ENCODE assay signal across 10 cellular contexts in genomic region chr6:33988121-33989015, GRCh38.
DNase-seq lines count a peak whose midpoint lies in the region; ATAC-seq and TF ChIP-seq lines count a peak whose summit lies in the region.
"Had no signal": no experiment of that assay in that cellular context is flagged by ENCODE, and none has a peak within 500 bp of the region (broad histone marks: within the 10 kb centered on the region; RNA-seq: fewer than 3 reads in every experiment).

No MANE protein-coding gene starts in this region.

- TF ChIP-seq CTCF in SK-N-SH (IDR thresholded peaks at IDR 0.05) (no peak), suprapubic skin (IDR thresholded peaks at IDR 0.05) (no peak)

- POLR2A ChIA-PET in SK-N-SH (lab: Yijun Ruan, JAX): no interaction called here

- H2AFZ ChIP-seq in SK-N-SH (ENCODE audit: low read depth): no peak overlapping the region

- H3K9me3 ChIP-seq in SK-N-SH (no peaks in the 10 kb centered on the region), suprapubic skin (no peaks in the 10 kb centered on the region)

- H3K4me3 ChIP-seq in SK-N-SH (ENCODE audit: low read depth in 2 of 2, low read length in 1 of 2) (no peak overlapping the region), suprapubic skin (no peak overlapping the region)

- H3K9me2 ChIP-seq in SK-N-SH: no peaks in the 10 kb centered on the region

- H3K9ac ChIP-seq in SK-N-SH: no peak overlapping the region

- TF ChIP-seq EP300 in SK-N-SH (IDR thresholded peaks at IDR 0.05; ENCODE audit: borderline replicate concordance in 1 of 2, low read depth in 1 of 2, low read length in 1 of 2) (no peak), suprapubic skin (IDR thresholded peaks at IDR 0.05) (no peak)

- 46% methylated on average over 13 of the region's 16 CpGs for WGBS in SK-N-SH (ENCODE audit: low lambda C conversion rate)
- WGBS in suprapubic skin: 72% methylated on average over 12 of the region's 16 CpGs

- CTCF ChIA-PET in SK-N-SH (lab: Yijun Ruan, JAX): interaction anchor here (1.3 kb wide), 2 partner anchors 39 to 221 kb away, joined by 3 to 5 read pairs; no protein-coding TSS in a partner anchor

- H3K27ac ChIP-seq in SK-N-SH (ENCODE audit: low read depth in 2 of 2, low read length in 1 of 2): no peak overlapping the region
- H3K27ac ChIP-seq in suprapubic skin: no peak overlapping the region

- H3K4me1 ChIP-seq in SK-N-SH (ENCODE audit: control insufficient read depth in 1 of 2, insufficient read depth in 2 of 2, low read depth in 1 of 2, low read length in 1 of 2) (peaks cover 0 to 7% of the 10 kb centered on the region in 2 experiments; a peak in 1 of 4 replicates), suprapubic skin (peaks cover 2% of the 10 kb centered on the region)

- no peak for TF ChIP-seq RAD21 in SK-N-SH (IDR thresholded peaks at IDR 0.05; ENCODE audit: low read length)

- TF ChIP-seq POLR2A in suprapubic skin (IDR thresholded peaks at IDR 0.05): no peak

- no peak for ATAC-seq in SK-N-SH treated with all-trans-retinoic acid at 6 μM for 48 hours
- no peak for ATAC-seq in HG03442 (IDR thresholded peaks at IDR 0.05; ENCODE audit: unreplicated experiment)
- ATAC-seq in HG03135 (IDR thresholded peaks at IDR 0.05; ENCODE audit: unreplicated experiment): no peak
- no peak for ATAC-seq in GM21381 (IDR thresholded peaks at IDR 0.05; ENCODE audit: unreplicated experiment)
- ATAC-seq: activated naive CD8-positive, alpha-beta T cell treated with anti-CD3 and anti-CD28 coated beads, Interleukin-2, amount 50 U/mL, for 24 hours had no signal

- no peaks in the 10 kb centered on the region for H3K79me2 ChIP-seq in SK-N-SH (ENCODE audit: insufficient read depth)

- DNase-seq in SK-N-SH: peak; percentile 45
- peak; percentile 68 for DNase-seq in NCI-H2227 treated with DMSO at 0.1 percent for 48 hours (lab: John Stamatoyannopoulos, UW)
- DNase-seq in iPS-NIHi7 (ENCODE audit: extremely low spot score): peak; percentile 23
- DNase-seq in suprapubic skin (ENCODE audit: low spot score in 2 of 2): peak; percentile 40 to 75
- DNase-seq: activated naive CD8-positive, alpha-beta T cell treated with anti-CD3 and anti-CD28 coated beads, Interleukin-2, amount 50 U/mL, for 24 hours; T-helper 2 cell had no signal

- H3K4me2 ChIP-seq in SK-N-SH: no peak overlapping the region

- H3K27me3 ChIP-seq in SK-N-SH (ENCODE audit: insufficient read depth): no peaks in the 10 kb centered on the region; the same call in 1 of the 2 replicates
- H3K27me3 ChIP-seq in suprapubic skin: peaks cover 11% of the 10 kb centered on the region

- no peaks in the 10 kb centered on the region for H3K36me3 ChIP-seq in SK-N-SH (replicated peaks in 1 of 2; ENCODE audit: control insufficient read depth in 1 of 2, insufficient read depth in 2 of 2, low read length in 1 of 2)
- no peaks in the 10 kb centered on the region for H3K36me3 ChIP-seq in suprapubic skin

- no peaks in the 10 kb centered on the region for H3F3A ChIP-seq in SK-N-SH (replicated peaks; ENCODE audit: insufficient read depth)

- H4K20me1 ChIP-seq in SK-N-SH (ENCODE audit: insufficient read depth): no peaks in the 10 kb centered on the region

TF ChIP-seq in SK-N-SH, 30 proteins besides CTCF, POLR2A, EP300 and RAD21:
- TF ChIP-seq RXRA (IDR thresholded peaks at IDR 0.05; ENCODE audit: borderline replicate concordance, low read depth) (no peak), NRF1 (IDR thresholded peaks at IDR 0.05; ENCODE audit: low read depth, low read length) (no peak), FOXJ3 (CRISPR knock-in tag; IDR thresholded peaks at IDR 0.05) (no peak), GATA2 (CRISPR knock-in tag; IDR thresholded peaks at IDR 0.05) (no peak), POLR2AphosphoS5 (IDR thresholded peaks at IDR 0.05; ENCODE audit: low read depth, low read length) (no peak), ELF1 (IDR thresholded peaks at IDR 0.05) (no peak), TEAD4 (IDR thresholded peaks at IDR 0.05; ENCODE audit: borderline replicate concordance, insufficient read depth) (no peak), YY1 (IDR thresholded peaks at IDR 0.05; ENCODE audit: low read depth) (no peak), EZH2phosphoT487 (IDR thresholded peaks at IDR 0.05; ENCODE audit: borderline replicate concordance, low read depth) (no peak), SIN3A (IDR thresholded peaks at IDR 0.05; ENCODE audit: borderline replicate concordance, low read depth, low read length) (no peak)

TF ChIP-seq in SK-N-SH treated with all-trans-retinoic acid at 6 μM for 48 hours, 23 proteins besides CTCF, POLR2A, EP300 and RAD21:
- TF ChIP-seq ZFP3 (CRISPR knock-in tag; IDR thresholded peaks at IDR 0.05) (no peak), PATZ1 (CRISPR knock-in tag; IDR thresholded peaks at IDR 0.05; ENCODE audit: borderline replicate concordance) (no peak), ARNTL (CRISPR knock-in tag; IDR thresholded peaks at IDR 0.05; ENCODE audit: borderline replicate concordance, low read depth) (no peak), ZNF8 (CRISPR knock-in tag; IDR thresholded peaks at IDR 0.05) (no peak), SNAI2 (CRISPR knock-in tag; IDR thresholded peaks at IDR 0.05) (no peak), ZC3H10 (CRISPR knock-in tag; IDR thresholded peaks at IDR 0.05) (no peak), CSDC2 (CRISPR knock-in tag; IDR thresholded peaks at IDR 0.05) (no peak), ISL1 (CRISPR knock-in tag; IDR thresholded peaks at IDR 0.05) (no peak), OSR1 (CRISPR knock-in tag; IDR thresholded peaks at IDR 0.05) (no peak), TOX (CRISPR knock-in tag; IDR thresholded peaks at IDR 0.05; ENCODE audit: borderline replicate concordance) (no peak), ESRRG (CRISPR knock-in tag; IDR thresholded peaks at IDR 0.05) (no peak), RARB (CRISPR knock-in tag; IDR thresholded peaks at IDR 0.05) (no peak), TCF4 (CRISPR knock-in tag; IDR thresholded peaks at IDR 0.05; ENCODE audit: borderline replicate concordance) (no peak)
- TF ChIP-seq, protein P1, sequence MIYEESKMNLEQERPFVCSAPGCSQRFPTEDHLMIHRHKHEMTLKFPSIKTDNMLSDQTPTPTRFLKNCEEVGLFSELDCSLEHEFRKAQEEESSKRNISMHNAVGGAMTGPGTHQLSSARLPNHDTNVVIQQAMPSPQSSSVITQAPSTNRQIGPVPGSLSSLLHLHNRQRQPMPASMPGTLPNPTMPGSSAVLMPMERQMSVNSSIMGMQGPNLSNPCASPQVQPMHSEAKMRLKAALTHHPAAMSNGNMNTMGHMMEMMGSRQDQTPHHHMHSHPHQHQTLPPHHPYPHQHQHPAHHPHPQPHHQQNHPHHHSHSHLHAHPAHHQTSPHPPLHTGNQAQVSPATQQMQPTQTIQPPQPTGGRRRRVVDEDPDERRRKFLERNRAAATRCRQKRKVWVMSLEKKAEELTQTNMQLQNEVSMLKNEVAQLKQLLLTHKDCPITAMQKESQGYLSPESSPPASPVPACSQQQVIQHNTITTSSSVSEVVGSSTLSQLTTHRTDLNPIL (CRISPR knock-in tag; IDR thresholded peaks at IDR 0.05; ENCODE audit: low read depth): no peak
